In the genomic region with DNA sequence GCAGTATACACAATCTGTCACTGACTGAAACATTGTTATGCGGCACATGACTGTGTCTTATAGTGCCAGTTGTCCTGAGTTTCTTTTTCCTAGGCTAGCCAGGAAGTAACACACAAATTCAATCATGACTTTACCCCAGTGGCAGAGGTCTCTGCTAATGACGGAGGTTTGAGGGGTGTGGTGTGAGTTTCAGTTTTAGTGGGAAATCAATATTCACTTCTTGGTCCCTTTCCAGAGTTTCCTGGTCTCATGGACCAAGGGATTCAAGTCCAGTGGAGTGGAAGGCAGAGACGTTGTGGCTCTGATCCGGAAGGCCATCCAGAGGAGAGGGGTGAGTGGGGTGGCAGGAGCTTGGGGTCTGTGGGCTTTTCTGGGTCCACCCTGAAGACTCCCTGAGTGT, we compare ENCODE assay signal across 19 cellular contexts.
"Had no signal": no experiment of that assay in that cellular context is flagged by ENCODE, and none has a peak within 500 bp of the region (broad histone marks: within the 10 kb centered on the region; RNA-seq: fewer than 3 reads in every experiment).

No MANE protein-coding gene starts in this region.

- DNase-seq: activated CD4-positive, alpha-beta T cell treated with anti-CD3 and anti-CD28 coated beads, Interleukin-2, amount 10 ng/mL, durations not matched to agents 24 days and 14 days; activated CD4-positive, CD25-positive, alpha-beta regulatory T cell; activated CD8-positive, alpha-beta memory T cell treated with anti-CD3 and anti-CD28 coated beads for 24 hours; activated naive CD4-positive, alpha-beta T cell treated with Interleukin-2 at 50 U/mL for 16 hours; activated naive CD8-positive, alpha-beta T cell treated with anti-CD3 and anti-CD28 coated beads, Interleukin-2, amount 50 U/mL, for 24 hours; activated T-cell treated with anti-CD3 and anti-CD28 coated beads for 4 hours; aorta; heart left ventricle; midbrain; naive B cell; nucleus accumbens; stimulated activated CD4-positive, alpha-beta T cell treated with anti-CD3 and anti-CD28 coated beads, Interleukin-4, amount 100 ng/mL, for 4 hours; stimulated activated CD8-positive, alpha-beta memory T cell treated with anti-CD3 and anti-CD28 coated beads, Interleukin-4, amount 100 ng/mL, for 48 hours; stimulated activated naive CD8-positive, alpha-beta T cell treated with anti-CD3 and anti-CD28 coated beads, Interleukin-15, Interleukin-2, amounts not matched to agents 100 U/mL and 50 U/mL, for 24 hours had no signal

- H3K9me3 ChIP-seq: heart left ventricle, right atrium auricular region, thoracic aorta had no signal

- H3K27me3 Mint-ChIP-seq: activated CD4-positive, alpha-beta T cell treated with anti-CD3 and anti-CD28 coated beads, Interleukin-2, amount 10 ng/mL, durations not matched to agents 24 days and 14 days; activated naive CD8-positive, alpha-beta T cell treated with anti-CD3 and anti-CD28 coated beads, Interleukin-2, amount 50 U/mL, for 24 hours; naive B cell; progenitor cell of endocrine pancreas had no signal

- H3K36me3 ChIP-seq: right atrium auricular region had no signal

- ATAC-seq: activated naive CD8-positive, alpha-beta T cell treated with anti-CD3 and anti-CD28 coated beads, Interleukin-2, amount 50 U/mL, for 24 hours; heart left ventricle; stimulated activated naive CD8-positive, alpha-beta T cell treated with anti-CD3 and anti-CD28 coated beads, Interleukin-15, Interleukin-2, amounts not matched to agents 100 U/mL and 50 U/mL, for 24 hours had no signal

- H3K27ac ChIP-seq: heart left ventricle, right atrium auricular region, thoracic aorta had no signal

- H3K4me3 Mint-ChIP-seq: activated CD4-positive, alpha-beta T cell treated with anti-CD3 and anti-CD28 coated beads, Interleukin-2, amount 10 ng/mL, durations not matched to agents 24 days and 14 days; activated naive CD8-positive, alpha-beta T cell treated with anti-CD3 and anti-CD28 coated beads, Interleukin-2, amount 50 U/mL, for 24 hours; naive B cell had no signal

- H3K4me3 ChIP-seq: heart left ventricle, lung, right atrium auricular region, smooth muscle cell, thoracic aorta had no signal

- H3K4me1 Mint-ChIP-seq: activated naive CD8-positive, alpha-beta T cell treated with anti-CD3 and anti-CD28 coated beads, Interleukin-2, amount 50 U/mL, for 24 hours had no signal

- H3K9me3 Mint-ChIP-seq: activated CD4-positive, alpha-beta T cell treated with anti-CD3 and anti-CD28 coated beads, Interleukin-2, amount 10 ng/mL, durations not matched to agents 24 days and 14 days; activated naive CD8-positive, alpha-beta T cell treated with anti-CD3 and anti-CD28 coated beads, Interleukin-2, amount 50 U/mL, for 24 hours; naive B cell had no signal

- H3K27me3 ChIP-seq: heart left ventricle, right atrium auricular region had no signal
